ENCODE assay signal across 15 cellular contexts in genomic region chr6:88008821-88009220, GRCh38. TPM values are rescaled to one million over a fixed set of nuclear protein-coding genes. Genes with fewer than 3 reads are reported as not detected.
DNase-seq lines count a peak whose midpoint lies in the region; ATAC-seq and TF ChIP-seq lines count a peak whose summit lies in the region.
"Had no signal": no experiment of that assay in that cellular context is flagged by ENCODE, and none has a peak within 500 bp of the region (broad histone marks: within the 10 kb centered on the region; RNA-seq: fewer than 3 reads in every experiment).

No MANE protein-coding gene starts in this region.

- H3K4me3 ChIP-seq in epithelial cell of proximal tubule (ENCODE audit: low read depth, low read length) (peak overlapping the region; percentile 37), skeletal muscle cell (ENCODE audit: low read depth, low read length) (no peak overlapping the region)
- H3K4me3 ChIP-seq: prostate gland, upper lobe of left lung had no signal

- no peak for ATAC-seq in activated CD4-positive, CD25-positive, alpha-beta regulatory T cell treated with anti-CD3 and anti-CD28 coated beads, Interleukin-2, amount 50 U/mL, for 24 hours
- no peak for ATAC-seq in HG03520 (IDR thresholded peaks at IDR 0.05; ENCODE audit: unreplicated experiment)
- ATAC-seq: activated CD8-positive, alpha-beta T cell treated with anti-CD3 and anti-CD28 coated beads, Interleukin-2, amount 10 ng/mL, durations not matched to agents 7 days and 5 days had no signal

- TF ChIP-seq CTCF in epithelial cell of proximal tubule (conservative IDR thresholded peaks at IDR 0.05; ENCODE audit: low read depth, low read length): no peak
- TF ChIP-seq CTCF in GM10248 (IDR thresholded peaks at IDR 0.05; ENCODE audit: control extremely low read depth, extremely low read depth, low read depth, missing control alignments): no peak

- CTCF ChIA-PET in GM10248 (lab: Yijun Ruan, JAX): interaction anchor here (1.4 kb wide), 1 partner anchor 9 kb away, joined by 3 read pairs; no protein-coding TSS in a partner anchor

- peak; percentile 7 for DNase-seq in EH (ENCODE audit: low read depth)
- peak; percentile 15 for DNase-seq in RPMI7951 (ENCODE audit: low read depth)
- peak; percentile 84 for DNase-seq in epithelial cell of proximal tubule (ENCODE audit: low read depth)
- DNase-seq in skeletal muscle cell (ENCODE audit: low read depth): peak; percentile 15
- DNase-seq in GM10248 (ENCODE audit: extremely low spot score): no peak
- no peak for DNase-seq in NCI-H524 treated with DMSO at 0.1 percent for 48 hours (lab: John Stamatoyannopoulos, UW)
- DNase-seq: activated CD8-positive, alpha-beta T cell treated with anti-CD3 and anti-CD28 coated beads, Interleukin-2, amount 10 ng/mL, durations not matched to agents 7 days and 5 days; endodermal cell; NCI-H1694; NCI-H774; stimulated activated CD4-positive, alpha-beta T cell treated with anti-CD3 and anti-CD28 coated beads, Interleukin-2, amount 100 ng/mL, for 48 hours; upper lobe of left lung had no signal

- POLR2A ChIA-PET in GM10248 (lab: Yijun Ruan, JAX): no interaction called here

RNA-seq across cellular contexts. Expression of gene SPACA1, which starts 38.8 kb away (rescaled TPM):
- not detected in 2 replicates for total RNA-seq in RPMI7951 (2014; rRNA removed; shearing (Covaris generic))
- not detected in 2 replicates for total RNA-seq in epithelial cell of proximal tubule
- total RNA-seq: activated CD8-positive, alpha-beta T cell treated with anti-CD3 and anti-CD28 coated beads, Interleukin-2, amount 10 ng/mL, durations not matched to agents 7 days and 5 days; endodermal cell; upper lobe of left lung had no signal

Comparison
In these comparisons a context has a peak if more than half of its experiments do, and no peak if none do; other contexts are left out.
1. DNase-seq: peak in EH (single experiment), RPMI7951 (single experiment), epithelial cell of proximal tubule (single experiment) and skeletal muscle cell (single experiment); none in GM10248 (single experiment) and NCI-H524 treated with DMSO at 0.1 percent for 48 hours (single experiment).